13 cellular contexts compared by ENCODE assay signal in genomic region chr7:45178241-45179225, GRCh38. TPM values are rescaled to one million over a fixed set of nuclear protein-coding genes. Genes with fewer than 3 reads are reported as not detected.
DNase-seq lines count a peak whose midpoint lies in the region; ATAC-seq and TF ChIP-seq lines count a peak whose summit lies in the region.
"Had no signal": no experiment of that assay in that cellular context is flagged by ENCODE, and none has a peak within 500 bp of the region (broad histone marks: within the 10 kb centered on the region; RNA-seq: fewer than 3 reads in every experiment).

No MANE protein-coding gene starts in this region.

- H3K36me3 Mint-ChIP-seq in activated CD8-positive, alpha-beta memory T cell treated with anti-CD3 and anti-CD28 coated beads, Interleukin-2, amount 10 ng/mL, durations not matched to agents 7 days and 5 days = no peaks in the 10 kb centered on the region

- no peaks in the 10 kb centered on the region for H3K9me3 Mint-ChIP-seq in activated CD8-positive, alpha-beta memory T cell treated with anti-CD3 and anti-CD28 coated beads, Interleukin-2, amount 10 ng/mL, durations not matched to agents 7 days and 5 days (ENCODE audit: low read depth)

- peak; percentile 19 for DNase-seq in DMS53 (lab: John Stamatoyannopoulos, UW)
- no peak for DNase-seq in DMS53 treated with DMSO at 0.1 percent for 48 hours (lab: John Stamatoyannopoulos, UW; ENCODE audit: unreplicated experiment)
- peak; percentile 3 for DNase-seq in RKO (ENCODE audit: low spot score)
- peak; percentile 11 for DNase-seq in left kidney (ENCODE audit: low read depth, low spot score)
- no peak for DNase-seq in LoVo (ENCODE audit: low spot score)
- no peak for DNase-seq in activated CD8-positive, alpha-beta memory T cell treated with anti-CD3 and anti-CD28 coated beads, Interleukin-2, amount 10 ng/mL, durations not matched to agents 7 days and 5 days
- DNase-seq: amniotic stem cell, kidney glomerular epithelial cell, NCI-H524 treated with DMSO at 0.1 percent for 48 hours had no signal

- peak; percentile 31; the same call in 1 of the 2 replicates for TF ChIP-seq CTCF in GM12874 (IDR thresholded peaks at IDR 0.05; ENCODE audit: insufficient read depth, low read depth, low read length)

- H3K27ac Mint-ChIP-seq in activated CD8-positive, alpha-beta memory T cell treated with anti-CD3 and anti-CD28 coated beads, Interleukin-2, amount 10 ng/mL, durations not matched to agents 7 days and 5 days = no peak overlapping the region

- no peak for ATAC-seq in HG02642 (IDR thresholded peaks at IDR 0.05; ENCODE audit: poor library complexity, unreplicated experiment)
- no peak for ATAC-seq in activated CD8-positive, alpha-beta memory T cell treated with anti-CD3 and anti-CD28 coated beads, Interleukin-2, amount 10 ng/mL, durations not matched to agents 7 days and 5 days

- H3K4me3 Mint-ChIP-seq in activated CD8-positive, alpha-beta memory T cell treated with anti-CD3 and anti-CD28 coated beads, Interleukin-2, amount 10 ng/mL, durations not matched to agents 7 days and 5 days = no peak overlapping the region

- H3K27me3 Mint-ChIP-seq in activated CD8-positive, alpha-beta memory T cell treated with anti-CD3 and anti-CD28 coated beads, Interleukin-2, amount 10 ng/mL, durations not matched to agents 7 days and 5 days = peaks cover 12% of the 10 kb centered on the region

- CTCF ChIA-PET in activated CD8-positive, alpha-beta memory T cell treated with anti-CD3 and anti-CD28 coated beads, Interleukin-2, amount 10 ng/mL, durations not matched to agents 7 days and 5 days (lab: Charles Lee) = no interaction called here

- H3K4me1 Mint-ChIP-seq in activated CD8-positive, alpha-beta memory T cell treated with anti-CD3 and anti-CD28 coated beads, Interleukin-2, amount 10 ng/mL, durations not matched to agents 7 days and 5 days = no peaks in the 10 kb centered on the region

RNA-seq across cellular contexts. Expression of gene RAMP3, which starts 20.9 kb away (rescaled TPM):
- not detected for total RNA-seq in activated CD8-positive, alpha-beta memory T cell treated with anti-CD3 and anti-CD28 coated beads, Interleukin-2, amount 10 ng/mL, durations not matched to agents 7 days and 5 days
- total RNA-seq: epithelial cell of proximal tubule, pulmonary artery endothelial cell had no signal

Comparison
In these comparisons a context has a peak if more than half of its experiments do, and no peak if none do; other contexts are left out.
1. DNase-seq: peak in DMS53 (single experiment), RKO (single experiment) and left kidney (single experiment); none in DMS53 treated with DMSO at 0.1 percent for 48 hours (single experiment), LoVo (single experiment) and activated CD8-positive, alpha-beta memory T cell treated with anti-CD3 and anti-CD28 coated beads, Interleukin-2, amount 10 ng/mL, durations not matched to agents 7 days and 5 days (single experiment).